ENCODE assay signal across 13 cellular contexts in genomic region chr10:44576715-44577191, GRCh38.
DNase-seq lines count a peak whose midpoint lies in the region; ATAC-seq, FAIRE-seq and TF ChIP-seq lines count a peak whose summit lies in the region.
"Had no signal": no experiment of that assay in that cellular context is flagged by ENCODE, and none has a peak within 500 bp of the region (broad histone marks: within the 10 kb centered on the region; RNA-seq: fewer than 3 reads in every experiment).

No MANE protein-coding gene starts in this region.

- no peak overlapping the region for H3K9ac ChIP-seq in astrocyte (ENCODE audit: low read length)

- H3K79me2 ChIP-seq in astrocyte (ENCODE audit: insufficient read depth, low read length) = no peaks in the 10 kb centered on the region

- peaks cover 3% of the 10 kb centered on the region for H3K36me3 Mint-ChIP-seq in astrocyte (ENCODE audit: low read depth, unreplicated experiment)

- DNase-seq in EH (ENCODE audit: low read depth) (peak; percentile 57), astrocyte (ENCODE audit: low read depth) (peak; percentile 17), left ventricle myocardium superior (peak; percentile 63), posterior vena cava (ENCODE audit: low spot score) (peak; percentile 80), D341Med (ENCODE audit: low spot score) (no peak), DMS153 (lab: John Stamatoyannopoulos, UW) (no peak), WERI-Rb-1 (no peak), thyroid gland (no peak)
- DNase-seq: DMS 273 treated with DMSO at 0.1 percent for 48 hours; effector CD8-positive, alpha-beta T cell; hippocampal formation had no signal

- TF ChIP-seq CTCF in astrocyte (IDR thresholded peaks at IDR 0.05; ENCODE audit: insufficient read depth, low read depth, low read length) (no peak), WERI-Rb-1 (IDR thresholded peaks at IDR 0.05; ENCODE audit: low read depth, low read length) (no peak), thyroid gland (IDR thresholded peaks at IDR 0.05) (no peak)

- 76 to 90% methylated on average over 6 of the region's 6 CpGs for WGBS in thyroid gland, 2 donors

- no peak overlapping the region for H2AFZ ChIP-seq in astrocyte (ENCODE audit: low read depth, low read length)

- H3K36me3 ChIP-seq in astrocyte (ENCODE audit: insufficient read depth, low read length) = no peaks in the 10 kb centered on the region
- H3K36me3 ChIP-seq in WERI-Rb-1 = no peaks in the 10 kb centered on the region
- no peaks in the 10 kb centered on the region for H3K36me3 ChIP-seq in thyroid gland

- H3K27ac ChIP-seq in astrocyte (ENCODE audit: low read depth, low read length) (no peak overlapping the region), WERI-Rb-1 (no peak overlapping the region), thyroid gland (no peak overlapping the region)
- H3K27ac ChIP-seq: RWPE1 had no signal

- H3K4me1 ChIP-seq in astrocyte (ENCODE audit: insufficient read depth, low read length) = peaks cover 2% of the 10 kb centered on the region
- H3K4me1 ChIP-seq in thyroid gland = no peaks in the 10 kb centered on the region

- FAIRE-seq in astrocyte (lab: Jason Lieb, UNC) = no peak
- FAIRE-seq: GM12891 had no signal

- no peak overlapping the region for H3K4me2 ChIP-seq in astrocyte (ENCODE audit: low read length)

- H3K4me1 Mint-ChIP-seq in astrocyte (ENCODE audit: low read depth, unreplicated experiment) = no peaks in the 10 kb centered on the region

- H4K20me1 ChIP-seq in astrocyte (ENCODE audit: insufficient read depth, low read length) = no peaks in the 10 kb centered on the region

- H3K9me3 ChIP-seq in astrocyte (ENCODE audit: insufficient read depth, low read depth, low read length) = no peaks in the 10 kb centered on the region
- peaks cover 3% of the 10 kb centered on the region for H3K9me3 ChIP-seq in WERI-Rb-1 (ENCODE audit: severe bottlenecking)
- no peaks in the 10 kb centered on the region for H3K9me3 ChIP-seq in thyroid gland

- H3K4me3 Mint-ChIP-seq in astrocyte (ENCODE audit: unreplicated experiment) = no peak overlapping the region

- TF ChIP-seq POLR2A in thyroid gland (IDR thresholded peaks at IDR 0.05) = no peak

- H3K27ac Mint-ChIP-seq in astrocyte (ENCODE audit: unreplicated experiment) = no peak overlapping the region

- ATAC-seq in left ventricle myocardium superior = peak; percentile 95

- no peaks in the 10 kb centered on the region for H3K27me3 ChIP-seq in astrocyte (ENCODE audit: insufficient read depth, low read length)
- peaks cover 43% of the 10 kb centered on the region for H3K27me3 ChIP-seq in WERI-Rb-1 (ENCODE audit: insufficient read depth, low read depth, severe bottlenecking)
- H3K27me3 ChIP-seq in thyroid gland = no peaks in the 10 kb centered on the region

- H3K9me3 Mint-ChIP-seq in astrocyte (ENCODE audit: unreplicated experiment) = peaks cover 8% of the 10 kb centered on the region

- H3K4me3 ChIP-seq in astrocyte (ENCODE audit: insufficient read depth, low read depth, low read length) (no peak overlapping the region), WERI-Rb-1 (ENCODE audit: low read depth, low read length) (no peak overlapping the region), thyroid gland (replicated peaks in 1 of 3) (no peak overlapping the region)

- peaks cover 25% of the 10 kb centered on the region for H3K27me3 Mint-ChIP-seq in astrocyte (ENCODE audit: low read depth, unreplicated experiment)

- intact Hi-C loops in left ventricle myocardium superior (cut with micrococcal nuclease) (no loop called here), posterior vena cava (cut with DNase I) (loop anchor here in 1 of 2 donors (10.0 kb wide), 1 partner anchor 278 kb away; no protein-coding TSS in a partner anchor), thyroid gland (cut with DNase I) (no loop called here)

Comparison
In these comparisons a context has a peak if more than half of its experiments do, and no peak if none do; other contexts are left out.
1. DNase-seq: peak in EH (single experiment), astrocyte (single experiment), left ventricle myocardium superior (single experiment) and posterior vena cava (single experiment); none in D341Med (single experiment), DMS153 (single experiment), WERI-Rb-1 (single experiment) and thyroid gland (0 of 2).